In genomic region chr17:48973806-48974205, GRCh38 we compare ENCODE assay signal across 1 cellular context.
TF ChIP-seq lines count a peak whose summit lies in the region.

No MANE protein-coding gene starts in this region.

TF ChIP-seq in GM23338, 12 proteins besides CTCF, POLR2A, EP300 and RAD21 (continued from another document):
- TF ChIP-seq JUNB (IDR thresholded peaks at IDR 0.05; ENCODE audit: unreplicated experiment), result no peak
- no peak for TF ChIP-seq ETS1 (IDR thresholded peaks at IDR 0.05)
- TF ChIP-seq REST (IDR thresholded peaks at IDR 0.05; ENCODE audit: unreplicated experiment), result no peak
- no peak for TF ChIP-seq ZNF331 (CRISPR knock-in tag; IDR thresholded peaks at IDR 0.05; ENCODE audit: low read depth)
- no peak for TF ChIP-seq EZH2 (IDR thresholded peaks at IDR 0.05; ENCODE audit: low read depth, unreplicated experiment)
- TF ChIP-seq POLR2AphosphoS5 (IDR thresholded peaks at IDR 0.05; ENCODE audit: low read depth), result no peak
- TF ChIP-seq ZNF114 (CRISPR knock-in tag; IDR thresholded peaks at IDR 0.05), result no peak
- no peak for TF ChIP-seq EZH2phosphoT487 (IDR thresholded peaks at IDR 0.05; ENCODE audit: unreplicated experiment)
